Comparison of ENCODE assay signal across 17 cellular contexts in genomic region chr11:125373426-125374391, GRCh38.
DNase-seq lines count a peak whose midpoint lies in the region; ATAC-seq and TF ChIP-seq lines count a peak whose summit lies in the region.
"Had no signal": no experiment of that assay in that cellular context is flagged by ENCODE, and none has a peak within 500 bp of the region (broad histone marks: within the 10 kb centered on the region; RNA-seq: fewer than 3 reads in every experiment).

No MANE protein-coding gene starts in this region.

- no peaks in the 10 kb centered on the region for H4K20me1 ChIP-seq in BLaER1 treated with 17β-estradiol and CSF1 and Interleukin-3, amounts not matched to agents 10 nM and 100 nM

- no peak overlapping the region for H3K4me3 ChIP-seq in BLaER1 treated with 17β-estradiol and CSF1 and Interleukin-3, amounts not matched to agents 10 nM and 100 nM
- no peak overlapping the region for H3K4me3 ChIP-seq in MG63
- H3K4me3 ChIP-seq: esophagus squamous epithelium, uterus had no signal

- H3K27ac ChIP-seq in BLaER1 treated with 17β-estradiol and CSF1 and Interleukin-3, amounts not matched to agents 10 nM and 100 nM: no peak overlapping the region
- H3K27ac ChIP-seq: esophagus squamous epithelium, uterus had no signal

- peaks cover 22% of the 10 kb centered on the region for H3K4me1 Mint-ChIP-seq in endothelial cell (ENCODE audit: unreplicated experiment)
- peaks cover 86% of the 10 kb centered on the region for H3K4me1 Mint-ChIP-seq in nephron
- H3K4me1 Mint-ChIP-seq: stimulated activated effector memory CD8-positive, alpha-beta T cell treated with anti-CD3 and anti-CD28 coated beads, Interleukin-12 subunit alpha, Interleukin-12 subunit beta, amount 100 ng/mL, for 72 hours had no signal

- H3K27ac Mint-ChIP-seq in endothelial cell (ENCODE audit: unreplicated experiment) (no peak overlapping the region), nephron (peak overlapping the region; percentile 57 to 92 (median 83))
- H3K27ac Mint-ChIP-seq: stimulated activated effector memory CD8-positive, alpha-beta T cell treated with anti-CD3 and anti-CD28 coated beads, Interleukin-12 subunit alpha, Interleukin-12 subunit beta, amount 100 ng/mL, for 72 hours had no signal

- H3K36me3 Mint-ChIP-seq in endothelial cell (ENCODE audit: low read depth, unreplicated experiment) (peaks cover 25% of the 10 kb centered on the region), nephron (ENCODE audit: low read depth) (peaks cover 15% of the 10 kb centered on the region)
- H3K36me3 Mint-ChIP-seq: stimulated activated effector memory CD8-positive, alpha-beta T cell treated with anti-CD3 and anti-CD28 coated beads, Interleukin-12 subunit alpha, Interleukin-12 subunit beta, amount 100 ng/mL, for 72 hours had no signal

- H3K27me3 Mint-ChIP-seq in endothelial cell (ENCODE audit: unreplicated experiment) (peaks cover 9% of the 10 kb centered on the region), nephron (ENCODE audit: low read depth) (peaks cover 19% of the 10 kb centered on the region)

- H3K4me3 Mint-ChIP-seq in endothelial cell (ENCODE audit: unreplicated experiment) (peak overlapping the region; percentile 32), nephron (peak overlapping the region in 2 of 3 experiments; percentile 4 to 24)
- H3K4me3 Mint-ChIP-seq: stimulated activated effector memory CD8-positive, alpha-beta T cell treated with anti-CD3 and anti-CD28 coated beads, Interleukin-12 subunit alpha, Interleukin-12 subunit beta, amount 100 ng/mL, for 72 hours had no signal

- H3K27me3 ChIP-seq in BLaER1 treated with 17β-estradiol and CSF1 and Interleukin-3, amounts not matched to agents 10 nM and 100 nM: no peaks in the 10 kb centered on the region; a peak in 2 of 22 replicates
- no peaks in the 10 kb centered on the region for H3K27me3 ChIP-seq in MG63
- H3K27me3 ChIP-seq: uterus had no signal

- TF ChIP-seq CTCF in endothelial cell (IDR thresholded peaks at IDR 0.05; ENCODE audit: unreplicated experiment) (no peak), nephron (IDR thresholded peaks at IDR 0.05; ENCODE audit: unreplicated experiment in 3 of 3) (no peak)

- no peaks in the 10 kb centered on the region for H3K9me3 ChIP-seq in BLaER1 treated with 17β-estradiol and CSF1 and Interleukin-3, amounts not matched to agents 10 nM and 100 nM (replicated peaks in 1 of 11)
- no peaks in the 10 kb centered on the region for H3K9me3 ChIP-seq in MG63
- H3K9me3 ChIP-seq: esophagus squamous epithelium, uterus had no signal

- H3K9ac ChIP-seq in BLaER1 treated with 17β-estradiol and CSF1 and Interleukin-3, amounts not matched to agents 10 nM and 100 nM: no peak overlapping the region

- H3K36me3 ChIP-seq in BLaER1 treated with 17β-estradiol and CSF1 and Interleukin-3, amounts not matched to agents 10 nM and 100 nM: no peaks in the 10 kb centered on the region
- H3K36me3 ChIP-seq in MG63: peaks cover 10% of the 10 kb centered on the region
- H3K36me3 ChIP-seq: esophagus squamous epithelium, uterus had no signal

- peak overlapping the region in 7 of 11 experiments; percentile 4 to 38 (median 17); a peak in 6 of 22 replicates for H3K4me2 ChIP-seq in BLaER1 treated with 17β-estradiol and CSF1 and Interleukin-3, amounts not matched to agents 10 nM and 100 nM

- H3K9me3 Mint-ChIP-seq in endothelial cell (ENCODE audit: unreplicated experiment) (no peaks in the 10 kb centered on the region), nephron (no peaks in the 10 kb centered on the region)
- H3K9me3 Mint-ChIP-seq: stimulated activated effector memory CD8-positive, alpha-beta T cell treated with anti-CD3 and anti-CD28 coated beads, Interleukin-12 subunit alpha, Interleukin-12 subunit beta, amount 100 ng/mL, for 72 hours had no signal

- no peak for ATAC-seq in GM18870 (IDR thresholded peaks at IDR 0.05; ENCODE audit: unreplicated experiment)
- no peak for ATAC-seq in HG03378 (IDR thresholded peaks at IDR 0.05; ENCODE audit: unreplicated experiment)
- ATAC-seq: stimulated activated effector memory CD8-positive, alpha-beta T cell treated with anti-CD3 and anti-CD28 coated beads, Interleukin-12 subunit alpha, Interleukin-12 subunit beta, amount 100 ng/mL, for 72 hours had no signal

- DNase-seq in MG63 (peak; percentile 87), endothelial cell (ENCODE audit: low spot score) (no peak), midbrain (lab: John Stamatoyannopoulos, UW) (no peak), NCI-H1694 (lab: John Stamatoyannopoulos, UW) (no peak)
- DNase-seq: activated gamma-delta T cell; cerebellar nuclear complex; esophagus squamous epithelium; KG1; NCI-H187; SIG-M5; stimulated activated CD4-positive, alpha-beta T cell treated with anti-CD3 and anti-CD28 coated beads, Interleukin-4, amount 100 ng/mL, for 24 hours; uterus had no signal

- H3K4me1 ChIP-seq in BLaER1 treated with 17β-estradiol and CSF1 and Interleukin-3, amounts not matched to agents 10 nM and 100 nM: peaks cover 0 to 14% (median 10%) of the 10 kb centered on the region in 10 experiments; a peak in 9 of 20 replicates
- H3K4me1 ChIP-seq: uterus had no signal
